Comparison of ENCODE assay signal across 2 cellular contexts in the genomic region with DNA sequence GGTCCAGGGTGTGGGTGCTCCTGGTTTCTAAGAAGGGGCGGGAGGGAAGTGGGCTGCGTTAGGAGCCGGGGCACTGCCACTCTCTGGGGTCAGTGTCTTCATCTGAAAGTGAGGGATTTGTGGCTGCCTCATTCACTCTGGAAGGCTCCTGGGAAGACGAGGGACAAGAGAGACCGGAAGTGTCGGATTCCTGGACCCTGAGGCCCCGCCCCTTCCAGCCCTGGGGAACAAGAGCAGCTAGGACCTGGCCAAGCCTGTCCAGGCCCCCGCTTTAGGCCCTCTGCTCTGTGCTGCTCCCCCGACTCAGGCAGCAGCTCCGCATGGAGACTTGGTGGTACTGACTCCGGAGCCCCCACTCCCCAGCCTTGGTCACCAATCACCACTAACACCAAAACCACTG.
TF ChIP-seq lines count a peak whose summit lies in the region.

No MANE protein-coding gene starts in this region.

TF ChIP-seq in HepG2, 621 proteins besides CTCF, POLR2A, EP300 and RAD21:
- peak; percentile 2 for TF ChIP-seq AGO2 (optimal IDR thresholded peaks at IDR 0.05; ENCODE audit: low read depth, low read length)
- TF ChIP-seq AGO1 (IDR thresholded peaks at IDR 0.05; ENCODE audit: low read depth, low read length, poor library complexity, severe bottlenecking), result peak; percentile 17
- TF ChIP-seq RBM22 (optimal IDR thresholded peaks at IDR 0.05; ENCODE audit: low read length), result no peak
- no peak for TF ChIP-seq MXI1 (IDR thresholded peaks at IDR 0.05; ENCODE audit: borderline replicate concordance, low read depth, low read length)

TF ChIP-seq in H1, 55 proteins besides CTCF, POLR2A, EP300 and RAD21:
- TF ChIP-seq POU5F1 (IDR thresholded peaks at IDR 0.05; ENCODE audit: low read depth, low read length) (no peak), CBX5 (IDR thresholded peaks at IDR 0.05; ENCODE audit: low read depth, low read length) (no peak), GTF2F1 (IDR thresholded peaks at IDR 0.05; ENCODE audit: borderline replicate concordance, low read depth, low read length) (no peak), CHD2 (IDR thresholded peaks at IDR 0.05; ENCODE audit: low read length) (no peak), FOSL1 (IDR thresholded peaks at IDR 0.05; ENCODE audit: insufficient read depth, low read depth, low read length) (no peak), JUN (IDR thresholded peaks at IDR 0.05; ENCODE audit: low read depth, low read length) (no peak)
